Comparison of ENCODE assay signal across 7 cellular contexts in genomic region chr10:97596101-97597055, GRCh38. TPM values are rescaled to one million over a fixed set of nuclear protein-coding genes. Genes with fewer than 3 reads are reported as not detected.
DNase-seq lines count a peak whose midpoint lies in the region; ATAC-seq, FAIRE-seq and TF ChIP-seq lines count a peak whose summit lies in the region.
"Had no signal": no experiment of that assay in that cellular context is flagged by ENCODE, and none has a peak within 500 bp of the region (broad histone marks: within the 10 kb centered on the region; RNA-seq: fewer than 3 reads in every experiment).

No MANE protein-coding gene starts in this region.

- ATAC-seq in HepG2 (peak; percentile 85), GM18907 (IDR thresholded peaks at IDR 0.05; ENCODE audit: unreplicated experiment) (no peak)

- H4K20me1 ChIP-seq in HepG2 (ENCODE audit: insufficient read depth, low read length): no peaks in the 10 kb centered on the region

- TF ChIP-seq EP300 in HepG2 (IDR thresholded peaks at IDR 0.05; ENCODE audit: low read depth in 2 of 2, low read length in 2 of 2) (peak in 1 of 2 experiments; percentile 22; a peak in 1 of 4 replicates), HepG2 (CRISPR knock-in tag; IDR thresholded peaks at IDR 0.05; ENCODE audit: borderline replicate concordance) (no peak)

- CTCF ChIA-PET in HepG2 (lab: Yijun Ruan, JAX; ENCODE audit: low intra/inter-chr PET ratio, low total read pairs): no interaction called here

- H3K4me1 ChIP-seq in adrenal gland (replicated peaks in 1 of 2) (peaks cover 12 to 20% of the 10 kb centered on the region in 2 donors), HepG2 (ENCODE audit: insufficient read depth, low read length) (peaks cover 33% of the 10 kb centered on the region)

- DNase-seq in AG08396 (ENCODE audit: low spot score) (peak; percentile 80), adrenal gland (peak; percentile 78 to 90 (median 84)), HepG2 (ENCODE audit: low spot score) (peak; percentile 64), T-helper 1 cell (no peak), NCI-H1930 (lab: John Stamatoyannopoulos, UW) (no peak)
- DNase-seq: activated CD8-positive, alpha-beta memory T cell treated with anti-CD3 and anti-CD28 coated beads, Interleukin-2, amount 50 U/mL, for 4 hours had no signal

- H3K27me3 ChIP-seq in adrenal gland (no peaks in the 10 kb centered on the region), HepG2 (ENCODE audit: control insufficient read depth in 1 of 2, insufficient read depth in 2 of 2, low read length in 2 of 2) (no peaks in the 10 kb centered on the region; a peak in 1 of 5 replicates)

- TF ChIP-seq POLR2A in adrenal gland (IDR thresholded peaks at IDR 0.05) (peak in 1 of 2 donors; percentile 42), HepG2 (IDR thresholded peaks at IDR 0.05; ENCODE audit: insufficient read depth in 1 of 2, low read depth in 2 of 2, low read length in 2 of 2) (no peak)

- BruUV-seq in HepG2 (replicated peaks; lab: Mats Ljungman, UMichigan): no TSS peak

- FAIRE-seq in HepG2 (lab: Jason Lieb, UNC): peak; percentile 62

- no peak overlapping the region for H3K4me3 ChIP-seq in adrenal gland
- peak overlapping the region in 1 of 3 experiments; percentile 6; a peak in 1 of 6 replicates for H3K4me3 ChIP-seq in HepG2 (replicated peaks in 1 of 3; ENCODE audit: insufficient read depth in 1 of 3, low read depth in 2 of 3, low read length in 3 of 3)

- in situ Hi-C loops in HepG2 (cut with HindIII; ENCODE audit: extremely low pct_ligation_motif_present, low pct_unique_long_range_greater_than_20kb): no loop called here

- POLR2A ChIA-PET in HepG2 (lab: Yijun Ruan, JAX): interaction anchor here (0.8 to 3.5 kb wide), 3 partner anchors 8 to 22 kb away, joined by 3 to 23 read pairs (median 3); partner anchors contain the start of gene HOGA1

- H2AFZ ChIP-seq in HepG2 (ENCODE audit: low read length): no peak overlapping the region

- H3K9ac ChIP-seq in HepG2 (ENCODE audit: insufficient read depth, low read depth, low read length): peak overlapping the region; percentile 25; the same call in 1 of the 2 replicates

- intact Hi-C loops in adrenal gland (cut with DNase I) (no loop called here), HepG2 (cut with micrococcal nuclease; ENCODE audit: unreplicated experiment) (loop anchor here (1.0 kb wide), 1 partner anchor 12 kb away; the partner anchor contains the start of gene HOGA1)

- H3K36me3 ChIP-seq in adrenal gland (replicated peaks in 1 of 2) (no peaks in the 10 kb centered on the region), HepG2 (replicated peaks in 1 of 2; ENCODE audit: control insufficient read depth in 1 of 2, insufficient read depth in 2 of 2, low read length in 2 of 2) (no peaks in the 10 kb centered on the region)

- H3K9me3 ChIP-seq in adrenal gland (replicated peaks in 1 of 3) (no peaks in the 10 kb centered on the region), HepG2 (ENCODE audit: low read length) (no peaks in the 10 kb centered on the region)

- peak overlapping the region; percentile 8 to 98 (median 79) for H3K27ac ChIP-seq in adrenal gland
- peak overlapping the region; percentile 37 for H3K27ac ChIP-seq in HepG2 (ENCODE audit: extremely low read length, insufficient read depth, low read length)

- TF ChIP-seq CTCF in adrenal gland (IDR thresholded peaks at IDR 0.05) (no peak), HepG2 (CRISPR knock-in tag; IDR thresholded peaks at IDR 0.05) (0 out of 2 replicates have a peak, but pooled peaks have one; percentile 15)

- peak overlapping the region; percentile 57 for H3K4me2 ChIP-seq in HepG2 (ENCODE audit: low read depth, low read length)

- 45 to 55% (median 49%) methylated on average over 10 of the region's 10 CpGs for WGBS in adrenal gland, 4 donors
- WGBS in HepG2 (ENCODE audit: low lambda C conversion rate): 36% methylated on average over 8 of the region's 10 CpGs

- no peaks in the 10 kb centered on the region for H3K79me2 ChIP-seq in HepG2 (ENCODE audit: insufficient read depth, low read length)

- no peak for TF ChIP-seq RAD21 in HepG2 (CRISPR knock-in tag; IDR thresholded peaks at IDR 0.05)

RNA-seq across cellular contexts. Expression of gene C10orf62, which starts 6.9 kb away (rescaled TPM):
- total RNA-seq in adrenal gland (1 to 10 TPM in 3 of 8 donors, under 1 TPM in 2, not detected in 3; 0.47 to 2.3 (median 1.1) TPM), HepG2 (2016; rRNA removed; fragmentation: Illumina TruSeq; extraction: Trizol) (0.28 and 1.6 TPM in 2 replicates)
- polyA plus RNA-seq in adrenal gland (1 to 10 TPM in 1 of 3 donors, under 1 TPM in 2; 0.26 to 1.3 (median 0.44) TPM), HepG2 (2011; rRNA removed) (0.61 and 0.74 TPM in 2 replicates)
- total RNA-seq in HepG2 (2016; cell fraction: cytosol; rRNA removed; fragmentation: Illumina TruSeq; extraction: Trizol; ENCODE audit: low read depth): not detected in 2 replicates
- 0.42 and 1.9 TPM in 2 replicates for total RNA-seq in HepG2 (2016; cell fraction: insoluble cytoplasmic fraction; rRNA removed; fragmentation: Illumina TruSeq; extraction: Trizol)
- 0.15 TPM in 1 of 2 replicates, not detected in the other for total RNA-seq in HepG2 (2016; cell fraction: membrane; rRNA removed; fragmentation: Illumina TruSeq; extraction: Trizol)
- total RNA-seq in HepG2 (2016; cell fraction: nucleus; rRNA removed; fragmentation: Illumina TruSeq; extraction: Trizol): 3.1 and 3.7 TPM in 2 replicates
- 0.08 and 0.21 TPM in 2 replicates for polyA plus RNA-seq in HepG2 (2011; cell fraction: cytosol; rRNA removed)
- 2.6 and 3.1 TPM in 2 replicates for polyA plus RNA-seq in HepG2 (2011; cell fraction: nucleus; rRNA removed)
- polyA plus RNA-seq in HepG2 (2012): 0.21 and 0.27 TPM in 2 replicates
- polyA plus RNA-seq in HepG2 (2016; cell fraction: cytosol; fragmentation: Illumina TruSeq; extraction: Trizol; ENCODE audit: low read depth): 0.22 TPM in 1 of 2 replicates, not detected in the other
- 0.27 and 0.39 TPM in 2 replicates for polyA plus RNA-seq in HepG2 (2016; cell fraction: insoluble cytoplasmic fraction; fragmentation: Illumina TruSeq; extraction: Trizol; ENCODE audit: low read depth)
- polyA plus RNA-seq in HepG2 (2016; cell fraction: membrane; fragmentation: Illumina TruSeq; extraction: Trizol; ENCODE audit: low read depth): not detected in 2 replicates
- polyA plus RNA-seq in HepG2 (2016; cell fraction: nucleus; fragmentation: Illumina TruSeq; extraction: Trizol; ENCODE audit: insufficient read depth, low read depth): 1.4 and 1.5 TPM in 2 replicates
- 1.6 and 3.3 TPM in 2 replicates for polyA minus RNA-seq in HepG2 (2011; rRNA and poly(A)+ RNA removed; ENCODE audit: low replicate concordance)
- polyA minus RNA-seq in HepG2 (2011; cell fraction: cytosol; rRNA and poly(A)+ RNA removed): not detected in 2 replicates
- 5.2 and 5.8 TPM in 2 replicates for polyA minus RNA-seq in HepG2 (2011; cell fraction: nucleus; rRNA and poly(A)+ RNA removed)

RNA-seq across cellular contexts. Expression of gene HOGA1, which starts 12.2 kb away (rescaled TPM):
- total RNA-seq in adrenal gland (10 to 100 TPM in 6 of 8 donors, 1 to 10 TPM in 2; 8.0 to 30.8 (median 16.2) TPM), HepG2 (2016; rRNA removed; fragmentation: Illumina TruSeq; extraction: Trizol) (18.8 and 19.5 TPM in 2 replicates)
- polyA plus RNA-seq in adrenal gland (10 to 100 TPM in 2 of 3 donors, 1 to 10 TPM in 1; 3.2 to 13.6 (median 12.1) TPM), HepG2 (2011; rRNA removed) (7.1 and 7.6 TPM in 2 replicates)
- total RNA-seq in HepG2 (2016; cell fraction: cytosol; rRNA removed; fragmentation: Illumina TruSeq; extraction: Trizol; ENCODE audit: low read depth): 3.4 and 5.6 TPM in 2 replicates
- total RNA-seq in HepG2 (2016; cell fraction: insoluble cytoplasmic fraction; rRNA removed; fragmentation: Illumina TruSeq; extraction: Trizol): 18.4 and 22.7 TPM in 2 replicates
- 6.7 and 7.9 TPM in 2 replicates for total RNA-seq in HepG2 (2016; cell fraction: membrane; rRNA removed; fragmentation: Illumina TruSeq; extraction: Trizol)
- total RNA-seq in HepG2 (2016; cell fraction: nucleus; rRNA removed; fragmentation: Illumina TruSeq; extraction: Trizol): 14.5 and 15.4 TPM in 2 replicates
- 6.2 and 6.3 TPM in 2 replicates for polyA plus RNA-seq in HepG2 (2011; cell fraction: cytosol; rRNA removed)
- polyA plus RNA-seq in HepG2 (2011; cell fraction: nucleus; rRNA removed): 12.0 and 12.1 TPM in 2 replicates
- 4.6 and 5.6 TPM in 2 replicates for polyA plus RNA-seq in HepG2 (2012)
- polyA plus RNA-seq in HepG2 (2016; cell fraction: cytosol; fragmentation: Illumina TruSeq; extraction: Trizol; ENCODE audit: low read depth): 2.4 and 2.7 TPM in 2 replicates
- polyA plus RNA-seq in HepG2 (2016; cell fraction: insoluble cytoplasmic fraction; fragmentation: Illumina TruSeq; extraction: Trizol; ENCODE audit: low read depth): 15.7 and 17.4 TPM in 2 replicates
- polyA plus RNA-seq in HepG2 (2016; cell fraction: membrane; fragmentation: Illumina TruSeq; extraction: Trizol; ENCODE audit: low read depth): 3.0 and 3.6 TPM in 2 replicates
- polyA plus RNA-seq in HepG2 (2016; cell fraction: nucleus; fragmentation: Illumina TruSeq; extraction: Trizol; ENCODE audit: insufficient read depth, low read depth): 18.7 and 20.9 TPM in 2 replicates
- 1.9 and 7.8 TPM in 2 replicates for polyA minus RNA-seq in HepG2 (2011; rRNA and poly(A)+ RNA removed; ENCODE audit: low replicate concordance)
- polyA minus RNA-seq in HepG2 (2011; cell fraction: cytosol; rRNA and poly(A)+ RNA removed): 2.8 and 3.5 TPM in 2 replicates
- polyA minus RNA-seq in HepG2 (2011; cell fraction: nucleus; rRNA and poly(A)+ RNA removed): 9.0 and 9.3 TPM in 2 replicates

RNA-seq across cellular contexts. Expression of gene ANKRD2, which starts 23.8 kb away (rescaled TPM):
- 1 to 10 TPM in 5 of 8 donors, under 1 TPM in 1, not detected in 2; 0.84 to 2.9 (median 2.5) TPM for total RNA-seq in adrenal gland
- polyA plus RNA-seq in adrenal gland: under 1 TPM; 0.24 to 0.81 (median 0.72) TPM
- total RNA-seq in HepG2 (2016; rRNA removed; fragmentation: Illumina TruSeq; extraction: Trizol): not detected in 2 replicates
- not detected in 2 replicates for total RNA-seq in HepG2 (2016; cell fraction: cytosol; rRNA removed; fragmentation: Illumina TruSeq; extraction: Trizol; ENCODE audit: low read depth)
- total RNA-seq in HepG2 (2016; cell fraction: insoluble cytoplasmic fraction; rRNA removed; fragmentation: Illumina TruSeq; extraction: Trizol): not detected in 2 replicates
- not detected in 2 replicates for total RNA-seq in HepG2 (2016; cell fraction: membrane; rRNA removed; fragmentation: Illumina TruSeq; extraction: Trizol)
- not detected in 2 replicates for total RNA-seq in HepG2 (2016; cell fraction: nucleus; rRNA removed; fragmentation: Illumina TruSeq; extraction: Trizol)
- polyA plus RNA-seq in HepG2 (2011; rRNA removed): not detected in 2 replicates
- polyA plus RNA-seq in HepG2 (2011; cell fraction: cytosol; rRNA removed): not detected in 2 replicates
- not detected in 2 replicates for polyA plus RNA-seq in HepG2 (2011; cell fraction: nucleus; rRNA removed)
- polyA plus RNA-seq in HepG2 (2012): not detected in 2 replicates
- polyA plus RNA-seq in HepG2 (2016; cell fraction: cytosol; fragmentation: Illumina TruSeq; extraction: Trizol; ENCODE audit: low read depth): not detected in 2 replicates
- not detected in 2 replicates for polyA plus RNA-seq in HepG2 (2016; cell fraction: insoluble cytoplasmic fraction; fragmentation: Illumina TruSeq; extraction: Trizol; ENCODE audit: low read depth)
- polyA plus RNA-seq in HepG2 (2016; cell fraction: membrane; fragmentation: Illumina TruSeq; extraction: Trizol; ENCODE audit: low read depth): not detected in 2 replicates
- not detected in 2 replicates for polyA plus RNA-seq in HepG2 (2016; cell fraction: nucleus; fragmentation: Illumina TruSeq; extraction: Trizol; ENCODE audit: insufficient read depth, low read depth)
- 0.09 TPM in 1 of 2 replicates, not detected in the other for polyA minus RNA-seq in HepG2 (2011; rRNA and poly(A)+ RNA removed; ENCODE audit: low replicate concordance)
- not detected in 2 replicates for polyA minus RNA-seq in HepG2 (2011; cell fraction: cytosol; rRNA and poly(A)+ RNA removed)
- not detected in 2 replicates for polyA minus RNA-seq in HepG2 (2011; cell fraction: nucleus; rRNA and poly(A)+ RNA removed)

RNA-seq across cellular contexts. Expression of gene MORN4, which starts 36.9 kb away (rescaled TPM):
- 10 to 100 TPM in 2 of 8 donors, 1 to 10 TPM in 6; 1.6 to 12.2 (median 8.0) TPM for total RNA-seq in adrenal gland
- polyA plus RNA-seq in adrenal gland: 10 to 100 TPM in 2 of 3 donors, 1 to 10 TPM in 1; 5.1 to 15.0 (median 11.7) TPM
- total RNA-seq in HepG2 (2016; rRNA removed; fragmentation: Illumina TruSeq; extraction: Trizol): 3.4 and 4.2 TPM in 2 replicates
- total RNA-seq in HepG2 (2016; cell fraction: cytosol; rRNA removed; fragmentation: Illumina TruSeq; extraction: Trizol; ENCODE audit: low read depth): 3.2 and 5.3 TPM in 2 replicates
- 4.6 and 5.2 TPM in 2 replicates for total RNA-seq in HepG2 (2016; cell fraction: insoluble cytoplasmic fraction; rRNA removed; fragmentation: Illumina TruSeq; extraction: Trizol)
- 6.1 and 6.3 TPM in 2 replicates for total RNA-seq in HepG2 (2016; cell fraction: membrane; rRNA removed; fragmentation: Illumina TruSeq; extraction: Trizol)
- 1.6 and 3.0 TPM in 2 replicates for total RNA-seq in HepG2 (2016; cell fraction: nucleus; rRNA removed; fragmentation: Illumina TruSeq; extraction: Trizol)
- polyA plus RNA-seq in HepG2 (2011; rRNA removed): 9.1 and 10.8 TPM in 2 replicates
- polyA plus RNA-seq in HepG2 (2011; cell fraction: cytosol; rRNA removed): 7.3 and 11.8 TPM in 2 replicates
- 4.4 and 5.7 TPM in 2 replicates for polyA plus RNA-seq in HepG2 (2011; cell fraction: nucleus; rRNA removed)
- 7.4 and 10.4 TPM in 2 replicates for polyA plus RNA-seq in HepG2 (2012)
- polyA plus RNA-seq in HepG2 (2016; cell fraction: cytosol; fragmentation: Illumina TruSeq; extraction: Trizol; ENCODE audit: low read depth): 7.7 and 8.5 TPM in 2 replicates
- 9.6 and 10.3 TPM in 2 replicates for polyA plus RNA-seq in HepG2 (2016; cell fraction: insoluble cytoplasmic fraction; fragmentation: Illumina TruSeq; extraction: Trizol; ENCODE audit: low read depth)
- 9.0 and 9.4 TPM in 2 replicates for polyA plus RNA-seq in HepG2 (2016; cell fraction: membrane; fragmentation: Illumina TruSeq; extraction: Trizol; ENCODE audit: low read depth)
- polyA plus RNA-seq in HepG2 (2016; cell fraction: nucleus; fragmentation: Illumina TruSeq; extraction: Trizol; ENCODE audit: insufficient read depth, low read depth): 7.8 and 8.8 TPM in 2 replicates
- 2.2 and 3.4 TPM in 2 replicates for polyA minus RNA-seq in HepG2 (2011; rRNA and poly(A)+ RNA removed; ENCODE audit: low replicate concordance)
- 1.2 and 2.5 TPM in 2 replicates for polyA minus RNA-seq in HepG2 (2011; cell fraction: cytosol; rRNA and poly(A)+ RNA removed)
- 2.9 and 3.7 TPM in 2 replicates for polyA minus RNA-seq in HepG2 (2011; cell fraction: nucleus; rRNA and poly(A)+ RNA removed)

RNA-seq across cellular contexts. Expression of gene PI4K2A, which starts 44.1 kb away (rescaled TPM):
- 10 to 100 TPM; 30.0 to 70.8 (median 42.7) TPM for total RNA-seq in adrenal gland
- polyA plus RNA-seq in adrenal gland: 10 to 100 TPM; 17.8 to 69.8 (median 18.2) TPM
- total RNA-seq in HepG2 (2016; rRNA removed; fragmentation: Illumina TruSeq; extraction: Trizol): 14.3 and 16.6 TPM in 2 replicates
- total RNA-seq in HepG2 (2016; cell fraction: cytosol; rRNA removed; fragmentation: Illumina TruSeq; extraction: Trizol; ENCODE audit: low read depth): 1.1 and 1.5 TPM in 2 replicates
- total RNA-seq in HepG2 (2016; cell fraction: insoluble cytoplasmic fraction; rRNA removed; fragmentation: Illumina TruSeq; extraction: Trizol): 14.4 and 15.3 TPM in 2 replicates
- 5.3 and 5.4 TPM in 2 replicates for total RNA-seq in HepG2 (2016; cell fraction: membrane; rRNA removed; fragmentation: Illumina TruSeq; extraction: Trizol)
- 7.8 and 8.3 TPM in 2 replicates for total RNA-seq in HepG2 (2016; cell fraction: nucleus; rRNA removed; fragmentation: Illumina TruSeq; extraction: Trizol)
- polyA plus RNA-seq in HepG2 (2011; rRNA removed): 10.9 and 12.3 TPM in 2 replicates
- polyA plus RNA-seq in HepG2 (2011; cell fraction: cytosol; rRNA removed): 11.1 and 12.6 TPM in 2 replicates
- 7.2 and 8.1 TPM in 2 replicates for polyA plus RNA-seq in HepG2 (2011; cell fraction: nucleus; rRNA removed)
- 8.1 and 9.8 TPM in 2 replicates for polyA plus RNA-seq in HepG2 (2012)
- 1.2 and 1.5 TPM in 2 replicates for polyA plus RNA-seq in HepG2 (2016; cell fraction: cytosol; fragmentation: Illumina TruSeq; extraction: Trizol; ENCODE audit: low read depth)
- 16.4 and 17.1 TPM in 2 replicates for polyA plus RNA-seq in HepG2 (2016; cell fraction: insoluble cytoplasmic fraction; fragmentation: Illumina TruSeq; extraction: Trizol; ENCODE audit: low read depth)
- polyA plus RNA-seq in HepG2 (2016; cell fraction: membrane; fragmentation: Illumina TruSeq; extraction: Trizol; ENCODE audit: low read depth): 3.5 and 4.3 TPM in 2 replicates
- 11.0 and 12.8 TPM in 2 replicates for polyA plus RNA-seq in HepG2 (2016; cell fraction: nucleus; fragmentation: Illumina TruSeq; extraction: Trizol; ENCODE audit: insufficient read depth, low read depth)
- 14.5 and 22.6 TPM in 2 replicates for polyA minus RNA-seq in HepG2 (2011; rRNA and poly(A)+ RNA removed; ENCODE audit: low replicate concordance)
- polyA minus RNA-seq in HepG2 (2011; cell fraction: cytosol; rRNA and poly(A)+ RNA removed): 5.7 and 6.0 TPM in 2 replicates
- 5.5 and 5.7 TPM in 2 replicates for polyA minus RNA-seq in HepG2 (2011; cell fraction: nucleus; rRNA and poly(A)+ RNA removed)

Comparison
In these comparisons a context has a peak if more than half of its experiments do, and no peak if none do; other contexts are left out.
1. DNase-seq: peak in AG08396 (single experiment), adrenal gland (7 of 7) and HepG2 (single experiment); none in T-helper 1 cell (0 of 5) and NCI-H1930 (0 of 2).